In the genomic region with DNA sequence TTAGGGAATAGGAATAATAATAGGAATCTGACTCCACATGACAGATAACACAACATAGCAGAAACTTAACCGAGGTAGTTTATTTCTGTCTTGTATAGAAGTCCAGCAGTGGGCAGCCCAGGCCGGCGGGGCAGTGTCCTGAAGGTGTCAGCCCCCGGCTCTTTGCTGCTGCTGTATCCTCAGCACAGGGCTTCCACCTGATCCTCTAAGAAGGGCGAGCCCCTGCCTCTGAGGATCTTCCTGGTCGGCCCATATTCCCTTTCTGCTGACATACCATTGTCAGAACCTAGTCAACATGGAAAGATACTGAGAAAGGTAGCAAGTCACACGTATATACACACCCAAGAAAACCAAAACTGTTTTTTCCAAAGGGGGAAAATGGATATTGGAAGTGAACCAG, we compare ENCODE assay signal across 1 cellular context.
TF ChIP-seq lines count a peak whose summit lies in the region.

No MANE protein-coding gene starts in this region.

TF ChIP-seq in K562, 482 proteins besides CTCF, POLR2A, EP300 and RAD21:
- TF ChIP-seq SRSF1 (IDR thresholded peaks at IDR 0.05; ENCODE audit: low read depth, low read length) (no peak), U2AF2 (optimal IDR thresholded peaks at IDR 0.05; ENCODE audit: low read depth, low read length) (no peak), NR2C2 (CRISPR knock-in tag; IDR thresholded peaks at IDR 0.05) (no peak), NR2C2 (tag; IDR thresholded peaks at IDR 0.05) (no peak), NCOR1 (IDR thresholded peaks at IDR 0.05) (no peak), NBN (IDR thresholded peaks at IDR 0.05; ENCODE audit: low read depth) (no peak), TCF15 (CRISPR knock-in tag; IDR thresholded peaks at IDR 0.05) (no peak), ZBTB12 (CRISPR knock-in tag; IDR thresholded peaks at IDR 0.05) (no peak), ATF7 (IDR thresholded peaks at IDR 0.05) (no peak), TAF15 (IDR thresholded peaks at IDR 0.05; ENCODE audit: low read depth, low read length) (no peak), RREB1 (CRISPR knock-in tag; IDR thresholded peaks at IDR 0.05) (no peak), PTRF (tag; IDR thresholded peaks at IDR 0.05) (no peak), SNAPC5 (CRISPR knock-in tag; IDR thresholded peaks at IDR 0.05) (no peak), ZNF561 (CRISPR knock-in tag; conservative IDR thresholded peaks at IDR 0.05) (no peak), ZNF444 (CRISPR knock-in tag; IDR thresholded peaks at IDR 0.05) (no peak)
- TF ChIP-seq, protein P1, sequence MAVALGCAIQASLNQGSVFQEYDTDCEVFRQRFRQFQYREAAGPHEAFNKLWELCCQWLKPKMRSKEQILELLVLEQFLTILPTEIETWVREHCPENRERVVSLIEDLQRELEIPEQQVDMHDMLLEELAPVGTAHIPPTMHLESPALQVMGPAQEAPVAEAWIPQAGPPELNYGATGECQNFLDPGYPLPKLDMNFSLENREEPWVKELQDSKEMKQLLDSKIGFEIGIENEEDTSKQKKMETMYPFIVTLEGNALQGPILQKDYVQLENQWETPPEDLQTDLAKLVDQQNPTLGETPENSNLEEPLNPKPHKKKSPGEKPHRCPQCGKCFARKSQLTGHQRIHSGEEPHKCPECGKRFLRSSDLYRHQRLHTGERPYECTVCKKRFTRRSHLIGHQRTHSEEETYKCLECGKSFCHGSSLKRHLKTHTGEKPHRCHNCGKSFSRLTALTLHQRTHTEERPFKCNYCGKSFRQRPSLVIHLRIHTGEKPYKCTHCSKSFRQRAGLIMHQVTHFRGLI (CRISPR knock-in tag; IDR thresholded peaks at IDR 0.05): no peak
- TF ChIP-seq, protein P2, sequence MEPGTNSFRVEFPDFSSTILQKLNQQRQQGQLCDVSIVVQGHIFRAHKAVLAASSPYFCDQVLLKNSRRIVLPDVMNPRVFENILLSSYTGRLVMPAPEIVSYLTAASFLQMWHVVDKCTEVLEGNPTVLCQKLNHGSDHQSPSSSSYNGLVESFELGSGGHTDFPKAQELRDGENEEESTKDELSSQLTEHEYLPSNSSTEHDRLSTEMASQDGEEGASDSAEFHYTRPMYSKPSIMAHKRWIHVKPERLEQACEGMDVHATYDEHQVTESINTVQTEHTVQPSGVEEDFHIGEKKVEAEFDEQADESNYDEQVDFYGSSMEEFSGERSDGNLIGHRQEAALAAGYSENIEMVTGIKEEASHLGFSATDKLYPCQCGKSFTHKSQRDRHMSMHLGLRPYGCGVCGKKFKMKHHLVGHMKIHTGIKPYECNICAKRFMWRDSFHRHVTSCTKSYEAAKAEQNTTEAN (CRISPR knock-in tag; IDR thresholded peaks at IDR 0.05): no peak
- TF ChIP-seq, protein P3, sequence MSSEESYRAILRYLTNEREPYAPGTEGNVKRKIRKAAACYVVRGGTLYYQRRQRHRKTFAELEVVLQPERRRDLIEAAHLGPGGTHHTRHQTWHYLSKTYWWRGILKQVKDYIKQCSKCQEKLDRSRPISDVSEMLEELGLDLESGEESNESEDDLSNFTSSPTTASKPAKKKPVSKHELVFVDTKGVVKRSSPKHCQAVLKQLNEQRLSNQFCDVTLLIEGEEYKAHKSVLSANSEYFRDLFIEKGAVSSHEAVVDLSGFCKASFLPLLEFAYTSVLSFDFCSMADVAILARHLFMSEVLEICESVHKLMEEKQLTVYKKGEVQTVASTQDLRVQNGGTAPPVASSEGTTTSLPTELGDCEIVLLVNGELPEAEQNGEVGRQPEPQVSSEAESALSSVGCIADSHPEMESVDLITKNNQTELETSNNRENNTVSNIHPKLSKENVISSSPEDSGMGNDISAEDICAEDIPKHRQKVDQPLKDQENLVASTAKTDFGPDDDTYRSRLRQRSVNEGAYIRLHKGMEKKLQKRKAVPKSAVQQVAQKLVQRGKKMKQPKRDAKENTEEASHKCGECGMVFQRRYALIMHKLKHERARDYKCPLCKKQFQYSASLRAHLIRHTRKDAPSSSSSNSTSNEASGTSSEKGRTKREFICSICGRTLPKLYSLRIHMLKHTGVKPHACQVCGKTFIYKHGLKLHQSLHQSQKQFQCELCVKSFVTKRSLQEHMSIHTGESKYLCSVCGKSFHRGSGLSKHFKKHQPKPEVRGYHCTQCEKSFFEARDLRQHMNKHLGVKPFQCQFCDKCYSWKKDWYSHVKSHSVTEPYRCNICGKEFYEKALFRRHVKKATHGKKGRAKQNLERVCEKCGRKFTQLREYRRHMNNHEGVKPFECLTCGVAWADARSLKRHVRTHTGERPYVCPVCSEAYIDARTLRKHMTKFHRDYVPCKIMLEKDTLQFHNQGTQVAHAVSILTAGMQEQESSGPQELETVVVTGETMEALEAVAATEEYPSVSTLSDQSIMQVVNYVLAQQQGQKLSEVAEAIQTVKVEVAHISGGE (CRISPR knock-in tag; IDR thresholded peaks at IDR 0.05): no peak
